Comparison of ENCODE assay signal across 13 cellular contexts in the genomic region with DNA sequence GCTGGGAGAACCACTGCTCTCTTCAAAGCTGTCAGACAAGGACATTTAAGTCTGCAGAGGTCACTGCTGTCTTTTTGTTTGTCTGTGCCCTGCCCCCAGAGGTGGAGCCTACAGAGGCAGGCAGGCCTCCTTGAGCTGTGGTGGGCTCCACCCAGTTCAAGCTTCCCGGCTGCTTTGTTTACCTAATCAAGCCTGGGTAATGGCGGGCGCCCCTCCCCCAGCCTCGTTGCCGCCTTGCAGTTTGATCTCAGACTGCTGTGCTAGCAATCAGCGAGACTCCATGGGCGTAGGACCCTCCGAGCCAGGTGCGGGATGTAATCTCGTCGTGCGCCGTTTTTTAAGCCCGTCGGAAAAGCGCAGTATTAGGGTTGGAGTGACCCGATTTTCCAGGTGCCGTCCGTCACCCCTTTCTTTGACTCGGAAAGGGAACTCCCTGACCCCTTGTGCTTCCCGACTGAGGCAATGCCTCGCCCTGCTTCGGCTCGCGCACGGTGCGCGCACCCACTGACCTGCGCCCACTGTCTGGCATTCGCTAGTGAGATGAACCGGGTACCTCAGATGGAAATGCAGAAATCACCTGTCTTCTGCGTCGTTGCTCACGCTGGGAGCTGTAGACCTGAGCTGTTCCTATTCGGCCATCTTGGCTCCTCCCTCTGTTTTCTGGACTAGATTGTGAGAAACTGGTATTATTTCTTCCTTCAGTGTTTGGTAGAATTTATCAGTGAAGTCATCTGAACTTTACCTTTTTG. TPM values are rescaled to one million over a fixed set of nuclear protein-coding genes. Genes with fewer than 3 reads are reported as not detected.
"Had no signal": no experiment of that assay in that cellular context is flagged by ENCODE, and none has a peak within 500 bp of the region (broad histone marks: within the 10 kb centered on the region; RNA-seq: fewer than 3 reads in every experiment).

No MANE protein-coding gene starts in this region.

RNA-seq across cellular contexts. Expression of gene UGT1A8, which starts 34.0 kb away (rescaled TPM):
- total RNA-seq: activated CD4-positive, alpha-beta memory T cell treated with anti-CD3 and anti-CD28 coated beads, Interleukin-2, amount 10 ng/mL, durations not matched to agents 7 days and 5 days; esophagus muscularis mucosa; glomerular endothelial cell; left cardiac atrium; left ventricle myocardium superior; lung microvascular endothelial cell; naive thymus-derived CD4-positive, alpha-beta T cell; osteoblast; spleen; subcutaneous adipose tissue; T-helper 1 cell treated with Interleukin-12 subunit alpha and Interleukin-12 subunit beta and Interleukin-4 antibody, amounts not matched to agents 30 ng/mL and 1 ng/mL, for 36 hours; thoracic aorta; uterus had no signal
- polyA plus RNA-seq: naive thymus-derived CD4-positive, alpha-beta T cell; spleen had no signal

RNA-seq across cellular contexts. Expression of gene UGT1A10, which starts 52.9 kb away (rescaled TPM):
- total RNA-seq: activated CD4-positive, alpha-beta memory T cell treated with anti-CD3 and anti-CD28 coated beads, Interleukin-2, amount 10 ng/mL, durations not matched to agents 7 days and 5 days; esophagus muscularis mucosa; glomerular endothelial cell; left cardiac atrium; left ventricle myocardium superior; lung microvascular endothelial cell; naive thymus-derived CD4-positive, alpha-beta T cell; osteoblast; spleen; subcutaneous adipose tissue; T-helper 1 cell treated with Interleukin-12 subunit alpha and Interleukin-12 subunit beta and Interleukin-4 antibody, amounts not matched to agents 30 ng/mL and 1 ng/mL, for 36 hours; uterus had no signal
- polyA plus RNA-seq: naive thymus-derived CD4-positive, alpha-beta T cell had no signal
